7 cellular contexts compared by ENCODE assay signal in the genomic region with DNA sequence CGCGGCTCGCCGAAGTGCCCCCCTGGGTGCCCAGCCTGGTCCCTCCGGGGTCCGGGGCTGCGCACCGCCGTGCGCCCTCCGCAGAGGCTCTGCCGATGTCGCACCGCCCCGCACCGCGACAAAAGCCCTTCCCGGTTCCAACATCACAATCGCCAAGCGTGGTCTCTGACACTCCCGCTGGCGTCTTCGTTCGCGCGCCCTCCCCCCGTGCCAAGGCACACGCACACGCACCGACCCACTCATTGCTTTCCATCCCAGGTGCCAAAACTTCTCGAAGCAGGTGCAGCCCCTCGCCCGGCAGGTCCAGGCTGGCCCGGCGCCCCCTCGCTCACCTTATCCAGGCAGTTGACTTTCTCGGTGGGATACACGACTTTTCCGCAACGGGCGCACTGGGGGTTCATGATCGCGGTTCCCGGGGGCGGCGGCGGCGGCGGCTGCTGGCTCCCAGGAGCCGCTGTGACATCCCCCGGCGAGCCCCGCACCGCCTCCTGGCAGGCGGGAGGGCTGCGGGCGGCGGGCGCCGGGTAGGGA.
DNase-seq lines count a peak whose midpoint lies in the region; ATAC-seq lines count a peak whose summit lies in the region.

No MANE protein-coding gene starts in this region.

- peaks cover 8% of the 10 kb centered on the region for H3K4me1 Mint-ChIP-seq in activated naive CD8-positive, alpha-beta T cell treated with anti-CD3 and anti-CD28 coated beads, Interleukin-2, amount 50 U/mL, for 24 hours
- H3K4me1 Mint-ChIP-seq in stimulated activated naive CD8-positive, alpha-beta T cell treated with anti-CD3 and anti-CD28 coated beads, Interleukin-15, Interleukin-2, amounts not matched to agents 100 ng/mL and 50 ng/mL, for 24 hours (ENCODE audit: low read depth), result peaks cover 15% of the 10 kb centered on the region

- peak; percentile 19 for ATAC-seq in HG02981 (IDR thresholded peaks at IDR 0.05; ENCODE audit: unreplicated experiment)
- ATAC-seq in activated naive CD8-positive, alpha-beta T cell treated with anti-CD3 and anti-CD28 coated beads, Interleukin-2, amount 50 U/mL, for 24 hours, result no peak
- no peak for ATAC-seq in HG03025 (IDR thresholded peaks at IDR 0.05; ENCODE audit: low FRiP score, unreplicated experiment)

- H3K36me3 ChIP-seq in iPS-18a (ENCODE audit: control insufficient read depth, low read depth, low read length), result no peaks in the 10 kb centered on the region
- no peaks in the 10 kb centered on the region for H3K36me3 ChIP-seq in effector memory CD4-positive, alpha-beta T cell (ENCODE audit: control insufficient read depth, insufficient read depth, low read length)

- H3K27ac ChIP-seq in iPS-18a (ENCODE audit: low read length), result no peak overlapping the region
- no peak overlapping the region for H3K27ac ChIP-seq in effector memory CD4-positive, alpha-beta T cell (ENCODE audit: insufficient read depth, low read length, poor library complexity, severe bottlenecking)

- peaks cover 49% of the 10 kb centered on the region for H3K27me3 ChIP-seq in iPS-18a (ENCODE audit: control insufficient read depth, insufficient read depth, low read length)
- no peaks in the 10 kb centered on the region for H3K27me3 ChIP-seq in effector memory CD4-positive, alpha-beta T cell (replicated peaks; ENCODE audit: control insufficient read depth, insufficient read depth, low read length, poor library complexity, severe bottlenecking)

- H3K4me1 ChIP-seq in iPS-18a (ENCODE audit: control insufficient read depth, low read depth, low read length), result peaks cover 14% of the 10 kb centered on the region
- no peaks in the 10 kb centered on the region for H3K4me1 ChIP-seq in effector memory CD4-positive, alpha-beta T cell (ENCODE audit: control insufficient read depth, insufficient read depth, low read length, poor library complexity, severe bottlenecking)

- DNase-seq in activated naive CD8-positive, alpha-beta T cell treated with anti-CD3 and anti-CD28 coated beads, Interleukin-2, amount 50 U/mL, for 24 hours, result no peak
- no peak for DNase-seq in effector memory CD4-positive, alpha-beta T cell
- no peak for DNase-seq in T1000 (lab: John Stamatoyannopoulos, UW)

- H3K4me3 ChIP-seq in iPS-18a (ENCODE audit: low read length), result peak overlapping the region; percentile 68
- no peak overlapping the region for H3K4me3 ChIP-seq in effector memory CD4-positive, alpha-beta T cell (ENCODE audit: insufficient read depth, low read depth, low read length, poor library complexity, severe bottlenecking)

- H3K4me3 Mint-ChIP-seq in activated naive CD8-positive, alpha-beta T cell treated with anti-CD3 and anti-CD28 coated beads, Interleukin-2, amount 50 U/mL, for 24 hours, result peak overlapping the region; percentile 70
- peak overlapping the region; percentile 72 for H3K4me3 Mint-ChIP-seq in stimulated activated naive CD8-positive, alpha-beta T cell treated with anti-CD3 and anti-CD28 coated beads, Interleukin-15, Interleukin-2, amounts not matched to agents 100 ng/mL and 50 ng/mL, for 24 hours

- no peaks in the 10 kb centered on the region for H3K36me3 Mint-ChIP-seq in activated naive CD8-positive, alpha-beta T cell treated with anti-CD3 and anti-CD28 coated beads, Interleukin-2, amount 50 U/mL, for 24 hours (ENCODE audit: low read depth)
- no peaks in the 10 kb centered on the region for H3K36me3 Mint-ChIP-seq in stimulated activated naive CD8-positive, alpha-beta T cell treated with anti-CD3 and anti-CD28 coated beads, Interleukin-15, Interleukin-2, amounts not matched to agents 100 ng/mL and 50 ng/mL, for 24 hours (ENCODE audit: low read depth)

- no peak overlapping the region for H3K9ac ChIP-seq in iPS-18a (ENCODE audit: low read length)

- H3K27me3 Mint-ChIP-seq in activated naive CD8-positive, alpha-beta T cell treated with anti-CD3 and anti-CD28 coated beads, Interleukin-2, amount 50 U/mL, for 24 hours, result peaks cover 64% of the 10 kb centered on the region
- H3K27me3 Mint-ChIP-seq in stimulated activated naive CD8-positive, alpha-beta T cell treated with anti-CD3 and anti-CD28 coated beads, Interleukin-15, Interleukin-2, amounts not matched to agents 100 ng/mL and 50 ng/mL, for 24 hours, result peaks cover 73% of the 10 kb centered on the region

- no peaks in the 10 kb centered on the region for H3K9me3 Mint-ChIP-seq in activated naive CD8-positive, alpha-beta T cell treated with anti-CD3 and anti-CD28 coated beads, Interleukin-2, amount 50 U/mL, for 24 hours
- no peaks in the 10 kb centered on the region for H3K9me3 Mint-ChIP-seq in stimulated activated naive CD8-positive, alpha-beta T cell treated with anti-CD3 and anti-CD28 coated beads, Interleukin-15, Interleukin-2, amounts not matched to agents 100 ng/mL and 50 ng/mL, for 24 hours

- H3K27ac Mint-ChIP-seq in activated naive CD8-positive, alpha-beta T cell treated with anti-CD3 and anti-CD28 coated beads, Interleukin-2, amount 50 U/mL, for 24 hours, result no peak overlapping the region
- no peak overlapping the region for H3K27ac Mint-ChIP-seq in stimulated activated naive CD8-positive, alpha-beta T cell treated with anti-CD3 and anti-CD28 coated beads, Interleukin-15, Interleukin-2, amounts not matched to agents 100 ng/mL and 50 ng/mL, for 24 hours

- no peaks in the 10 kb centered on the region for H3K9me3 ChIP-seq in iPS-18a (ENCODE audit: control insufficient read depth, low read depth, low read length)
- no peaks in the 10 kb centered on the region for H3K9me3 ChIP-seq in effector memory CD4-positive, alpha-beta T cell (ENCODE audit: control insufficient read depth, low read length)
